Comparison of ENCODE assay signal across 38 cellular contexts in genomic region chrX:66000628-66001275, GRCh38. TPM values are rescaled to one million over a fixed set of nuclear protein-coding genes. Genes with fewer than 3 reads are reported as not detected.
DNase-seq lines count a peak whose midpoint lies in the region; ATAC-seq, FAIRE-seq and TF ChIP-seq lines count a peak whose summit lies in the region.
"Had no signal": no experiment of that assay in that cellular context is flagged by ENCODE, and none has a peak within 500 bp of the region (broad histone marks: within the 10 kb centered on the region; RNA-seq: fewer than 3 reads in every experiment).

No MANE protein-coding gene starts in this region.

- POLR2A ChIA-PET in CD4-positive, alpha-beta T cell (lab: Charles Lee): interaction anchor here (0.7 to 1.7 kb wide), 3 partner anchors 11 to 310 kb away, joined by 3 to 5 read pairs (median 3); no protein-coding TSS in a partner anchor

- no peaks in the 10 kb centered on the region for H3K27me3 ChIP-seq in CD4-positive, alpha-beta T cell (ENCODE audit: control insufficient read depth, insufficient read depth, low read length)
- H3K27me3 ChIP-seq in OCI-LY1 (ENCODE audit: insufficient read depth, low read length): no peaks in the 10 kb centered on the region
- H3K27me3 ChIP-seq: brain microvascular endothelial cell, esophagus squamous epithelium, foreskin keratinocyte, sigmoid colon, transverse colon had no signal

- no peaks in the 10 kb centered on the region for H3K9me2 ChIP-seq in OCI-LY1 (ENCODE audit: low read depth, low read length)
- H3K9me2 ChIP-seq: SK-N-SH had no signal

- CTCF ChIA-PET in CD4-positive, alpha-beta T cell (lab: Charles Lee): no interaction called here

- no peak overlapping the region for H3K27ac ChIP-seq in CD4-positive, alpha-beta T cell (ENCODE audit: low read depth, low read length)
- peak overlapping the region; percentile 83 for H3K27ac ChIP-seq in OCI-LY1 (ENCODE audit: low read depth, low read length, poor library complexity, severe bottlenecking)
- no peak overlapping the region for H3K27ac ChIP-seq in kidney (ENCODE audit: low read depth in 2 of 2, low read length in 2 of 2)
- H3K27ac ChIP-seq: brain microvascular endothelial cell, esophagus squamous epithelium, foreskin keratinocyte, left ventricle myocardium inferior, RWPE1, sigmoid colon, transverse colon had no signal

- H3K27ac Mint-ChIP-seq in CD4-positive, alpha-beta T cell: peak overlapping the region; percentile 80
- peak overlapping the region; percentile 16 to 92 (median 75) for H3K27ac Mint-ChIP-seq in naive B cell
- H3K27ac Mint-ChIP-seq: activated T-cell treated with anti-CD3 and anti-CD28 coated beads, Interleukin-2, amount 50 U/mL, for 24 hours; GM23338; stimulated activated effector memory CD8-positive, alpha-beta T cell treated with anti-CD3 and anti-CD28 coated beads, Interleukin-12 subunit alpha, Interleukin-12 subunit beta, amount 100 ng/mL, for 72 hours; T-helper 1 cell treated with Interleukin-12 subunit alpha and Interleukin-12 subunit beta and Interleukin-4 antibody, amounts not matched to agents 30 μg/mL and 1 μg/mL, for 36 hours had no signal

- H3K36me3 Mint-ChIP-seq in CD4-positive, alpha-beta T cell (ENCODE audit: low read depth): no peaks in the 10 kb centered on the region
- no peaks in the 10 kb centered on the region for H3K36me3 Mint-ChIP-seq in naive B cell
- H3K36me3 Mint-ChIP-seq: stimulated activated effector memory CD8-positive, alpha-beta T cell treated with anti-CD3 and anti-CD28 coated beads, Interleukin-12 subunit alpha, Interleukin-12 subunit beta, amount 100 ng/mL, for 72 hours had no signal

- H3K36me3 ChIP-seq in OCI-LY1 (ENCODE audit: insufficient read depth, low read length) (no peaks in the 10 kb centered on the region), kidney (ENCODE audit: control insufficient read depth in 1 of 2, insufficient read depth in 2 of 2, low read length in 2 of 2) (no peaks in the 10 kb centered on the region)
- H3K36me3 ChIP-seq: brain microvascular endothelial cell, esophagus squamous epithelium, left ventricle myocardium inferior, sigmoid colon, transverse colon had no signal

- peak overlapping the region; percentile 41; the same call in 1 of the 2 replicates for H3K4me2 ChIP-seq in OCI-LY1 (ENCODE audit: low read length)
- H3K4me2 ChIP-seq: GM23338, SK-N-SH had no signal

- peaks cover 72% of the 10 kb centered on the region for H3K4me1 Mint-ChIP-seq in CD4-positive, alpha-beta T cell (ENCODE audit: low read depth)
- peaks cover 58 to 70% (median 65%) of the 10 kb centered on the region in 3 donors for H3K4me1 Mint-ChIP-seq in naive B cell
- H3K4me1 Mint-ChIP-seq: GM23338 had no signal

- no peaks in the 10 kb centered on the region for H3K79me2 ChIP-seq in OCI-LY1 (ENCODE audit: insufficient read depth, low read length)

- H3K4me3 Mint-ChIP-seq in CD4-positive, alpha-beta T cell: peak overlapping the region; percentile 65
- H3K4me3 Mint-ChIP-seq in naive B cell: peak overlapping the region in 5 of 8 donors; percentile 5 to 61 (median 22)
- H3K4me3 Mint-ChIP-seq: activated T-cell treated with anti-CD3 and anti-CD28 coated beads, Interleukin-2, amount 50 U/mL, for 24 hours; GM23338; stimulated activated effector memory CD8-positive, alpha-beta T cell treated with anti-CD3 and anti-CD28 coated beads, Interleukin-12 subunit alpha, Interleukin-12 subunit beta, amount 100 ng/mL, for 72 hours; T-helper 1 cell treated with Interleukin-12 subunit alpha and Interleukin-12 subunit beta and Interleukin-4 antibody, amounts not matched to agents 30 μg/mL and 1 μg/mL, for 36 hours had no signal

- H3K4me1 ChIP-seq in OCI-LY1 (ENCODE audit: insufficient read depth, low read length, severe bottlenecking) (peaks cover 42% of the 10 kb centered on the region), kidney (ENCODE audit: control insufficient read depth in 1 of 2, insufficient read depth in 1 of 2, low read depth in 1 of 2, low read length in 2 of 2) (no peaks in the 10 kb centered on the region)
- H3K4me1 ChIP-seq: Caco-2, esophagus squamous epithelium, foreskin keratinocyte, left ventricle myocardium inferior, sigmoid colon, transverse colon had no signal

- no peaks in the 10 kb centered on the region for H3K27me3 Mint-ChIP-seq in CD4-positive, alpha-beta T cell
- H3K27me3 Mint-ChIP-seq in naive B cell: no peaks in the 10 kb centered on the region

- no peaks in the 10 kb centered on the region for H4K20me1 ChIP-seq in OCI-LY1 (ENCODE audit: insufficient read depth, low read length)

- H3K9me3 ChIP-seq in CD4-positive, alpha-beta T cell (ENCODE audit: control insufficient read depth, low read length): no peaks in the 10 kb centered on the region
- H3K9me3 ChIP-seq in OCI-LY1 (ENCODE audit: low read length) (no peaks in the 10 kb centered on the region), kidney (ENCODE audit: control insufficient read depth in 1 of 2, low read length in 2 of 2) (no peaks in the 10 kb centered on the region)
- H3K9me3 ChIP-seq: Caco-2, esophagus squamous epithelium, left ventricle myocardium inferior, sigmoid colon, SK-N-SH, transverse colon had no signal

- no peaks in the 10 kb centered on the region for H3F3A ChIP-seq in OCI-LY1 (ENCODE audit: insufficient read depth, low read length)

- no peak for FAIRE-seq in kidney (lab: Jason Lieb, UNC)
- FAIRE-seq: G401.6, HTR-8/SVneo, islet of Langerhans had no signal

- ATAC-seq in CD4-positive, alpha-beta T cell (ENCODE audit: poor library complexity): no peak
- peak; percentile 25 for ATAC-seq in HG02885 (IDR thresholded peaks at IDR 0.05; ENCODE audit: poor library complexity, unreplicated experiment)
- ATAC-seq in naive B cell (ENCODE audit: low read depth in 2 of 2): no peak
- ATAC-seq: foreskin keratinocyte; GM23338; stimulated activated effector memory CD8-positive, alpha-beta T cell treated with anti-CD3 and anti-CD28 coated beads, Interleukin-12 subunit alpha, Interleukin-12 subunit beta, amount 100 ng/mL, for 72 hours had no signal

- no peak for DNase-seq in CD4-positive, alpha-beta T cell
- DNase-seq in naive B cell (no peak), kidney (no peak), kidney glomerular epithelial cell (lab: John Stamatoyannopoulos, UW) (no peak), C1 segment of cervical spinal cord (lab: John Stamatoyannopoulos, UW) (no peak), occipital lobe (lab: John Stamatoyannopoulos, UW) (no peak)
- DNase-seq: ACHN; activated CD4-positive, CD25-positive, alpha-beta regulatory T cell; activated naive CD4-positive, alpha-beta T cell treated with Interleukin-2 at 50 U/mL for 16 hours; activated T-cell treated with anti-CD3 and anti-CD28 coated beads, Interleukin-2, amount 50 U/mL, for 24 hours; amniotic stem cell; brain microvascular endothelial cell; Caco-2; DMS53; esophagus squamous epithelium; foreskin keratinocyte; head of caudate nucleus; Kasumi-1; left ventricle myocardium inferior; mesendoderm; NCI-H1092 treated with DMSO at 0.1 percent for 48 hours; NCI-H1694 treated with DMSO at 0.1 percent for 48 hours; NCI-H446; NCI-H774; sigmoid colon; SK-N-SH; transverse colon had no signal

- intact Hi-C loops in CD4-positive, alpha-beta T cell (cut with DNase I, micrococcal nuclease): no loop called here
- intact Hi-C loops in kidney (cut with DNase I): no loop called here

- no peaks in the 10 kb centered on the region for H3K9me3 Mint-ChIP-seq in CD4-positive, alpha-beta T cell
- H3K9me3 Mint-ChIP-seq in naive B cell: peaks cover 0 to 9% (median 0%) of the 10 kb centered on the region in 7 donors
- H3K9me3 Mint-ChIP-seq: activated T-cell treated with anti-CD3 and anti-CD28 coated beads, Interleukin-2, amount 50 U/mL, for 24 hours; GM23338; stimulated activated effector memory CD8-positive, alpha-beta T cell treated with anti-CD3 and anti-CD28 coated beads, Interleukin-12 subunit alpha, Interleukin-12 subunit beta, amount 100 ng/mL, for 72 hours; T-helper 1 cell treated with Interleukin-12 subunit alpha and Interleukin-12 subunit beta and Interleukin-4 antibody, amounts not matched to agents 30 μg/mL and 1 μg/mL, for 36 hours had no signal

- no peak overlapping the region for H3K9ac ChIP-seq in OCI-LY1 (ENCODE audit: low read length)
- no peak overlapping the region for H3K9ac ChIP-seq in kidney (ENCODE audit: low read length in 2 of 2)
- H3K9ac ChIP-seq: SK-N-SH had no signal

- no peak overlapping the region for H2AFZ ChIP-seq in OCI-LY1 (ENCODE audit: low read length)
- H2AFZ ChIP-seq: GM23338 had no signal

- H3K4me3 ChIP-seq in OCI-LY1 (ENCODE audit: low read depth, low read length, poor library complexity, severe bottlenecking) (no peak overlapping the region), kidney (ENCODE audit: low read length in 2 of 2) (no peak overlapping the region)
- H3K4me3 ChIP-seq: esophagus squamous epithelium, GM23338, left ventricle myocardium inferior, sigmoid colon, transverse colon had no signal

- TF ChIP-seq CTCF in CD4-positive, alpha-beta T cell (IDR thresholded peaks at IDR 0.05): no peak
- TF ChIP-seq CTCF in OCI-LY1 (IDR thresholded peaks at IDR 0.05; ENCODE audit: low read length): no peak
- no peak for TF ChIP-seq CTCF in kidney (IDR thresholded peaks at IDR 0.05; ENCODE audit: borderline replicate concordance, extremely low read depth, insufficient read depth)

RNA-seq across cellular contexts. Expression of gene VSIG4, which starts 39.1 kb away (rescaled TPM):
- total RNA-seq in CD4-positive, alpha-beta T cell: under 1 TPM in 1 of 2 experiments, not detected in 1; 0.11 TPM
- polyA plus RNA-seq in naive B cell (ENCODE audit: low read depth in 6 of 6) (under 1 TPM in 2 of 6 donors, not detected in 4; 0.21 to 0.40 TPM), kidney (ENCODE audit: insufficient read depth, low read depth, low replicate concordance) (15.9 TPM)
- total RNA-seq in kidney (80.0 TPM), occipital lobe (22.6 TPM)
- total RNA-seq: Caco-2, foreskin keratinocyte, GM23338, pulmonary artery endothelial cell had no signal
- polyA plus RNA-seq: BJ, foreskin keratinocyte, GM23338, SK-N-SH had no signal

Comparison
In these comparisons a context has a peak if more than half of its experiments do, and no peak if none do; other contexts are left out.
1. RNA of gene VSIG4, which starts 39.1 kb away (total RNA-seq): 80.0 TPM in kidney (single experiment) and 22.6 TPM in occipital lobe (single experiment); 0.11 TPM in CD4-positive, alpha-beta T cell; every median in the first group is over 10 times any median in the second.